Comparison of ENCODE assay signal across 8 cellular contexts in genomic region chr16:85055503-85056210, GRCh38. TPM values are rescaled to one million over a fixed set of nuclear protein-coding genes. Genes with fewer than 3 reads are reported as not detected.
DNase-seq lines count a peak whose midpoint lies in the region; ATAC-seq, FAIRE-seq and TF ChIP-seq lines count a peak whose summit lies in the region.

No MANE protein-coding gene starts in this region.

- DNase-seq in EH (ENCODE audit: low read depth) = peak; percentile 72
- peak; percentile 27 for DNase-seq in HCEC 1CT
- peak; percentile 98 for DNase-seq in NOMO-1 treated with DMSO at 0.1 percent for 48 hours (lab: John Stamatoyannopoulos, UW; ENCODE audit: unreplicated experiment)
- DNase-seq in activated T-cell treated with anti-CD3 and anti-CD28 coated beads, Interleukin-2, amount 50 U/mL, for 1 hour = peak; percentile 61
- DNase-seq in fibroblast of villous mesenchyme (ENCODE audit: low read depth) = peak; percentile 87
- DNase-seq in pancreas = peak in 1 of 6 donors; percentile 50
- DNase-seq in SW 1271 (lab: John Stamatoyannopoulos, UW) = no peak

- H3K27me3 ChIP-seq in pancreas (no peaks in the 10 kb centered on the region), thymus (ENCODE audit: control insufficient read depth, insufficient read depth) (no peaks in the 10 kb centered on the region)

- H3K9me3 ChIP-seq in pancreas = no peaks in the 10 kb centered on the region
- H3K9me3 ChIP-seq in thymus (ENCODE audit: control insufficient read depth) = no peaks in the 10 kb centered on the region

- intact Hi-C loops in pancreas (cut with DNase I) = no loop called here

- H3K4me1 ChIP-seq in pancreas (peaks cover 0 to 4% (median 0%) of the 10 kb centered on the region in 3 donors), thymus (ENCODE audit: control insufficient read depth, insufficient read depth, low read length) (peaks cover 7% of the 10 kb centered on the region)

- 68 to 70% methylated on average over 14 of the region's 14 CpGs for whole genome bisulfite sequencing in pancreas, 2 donors
- WGBS in thymus = 19% methylated on average over 14 of the region's 14 CpGs

- H3K36me3 ChIP-seq in pancreas (no peaks in the 10 kb centered on the region), thymus (ENCODE audit: control insufficient read depth, insufficient read depth) (no peaks in the 10 kb centered on the region)

- peak; percentile 34 to 86 (median 78) for ATAC-seq in pancreas

- peak overlapping the region in 3 of 4 donors; percentile 23 to 69 (median 66) for H3K27ac ChIP-seq in pancreas
- peak overlapping the region; percentile 93 for H3K27ac ChIP-seq in thymus (ENCODE audit: low read depth)

- no peak for TF ChIP-seq CTCF in fibroblast of villous mesenchyme (IDR thresholded peaks at IDR 0.05; ENCODE audit: insufficient read depth, low read depth, low read length)
- TF ChIP-seq CTCF in pancreas (IDR thresholded peaks at IDR 0.05) = no peak

- peak overlapping the region; percentile 33 for H3K4me3 ChIP-seq in fibroblast of villous mesenchyme (ENCODE audit: low read depth, low read length)
- no peak overlapping the region for H3K4me3 ChIP-seq in pancreas
- peak overlapping the region; percentile 15 for H3K4me3 ChIP-seq in thymus (ENCODE audit: low read length)

- no peak for FAIRE-seq in pancreas (lab: Jason Lieb, UNC)

RNA-seq across cellular contexts. Expression of gene KIAA0513, which starts 28.1 kb away (rescaled TPM):
- total RNA-seq in fibroblast of villous mesenchyme = 17.7 and 26.3 TPM in 2 replicates
- total RNA-seq in pancreas = 10 to 100 TPM; 11.3 to 22.1 (median 17.0) TPM
- polyA plus RNA-seq in pancreas = 1 to 10 TPM; 3.5 to 7.7 TPM
- polyA plus RNA-seq in thymus = 5.2 TPM

RNA-seq across cellular contexts. Expression of gene ZDHHC7, which starts 44.3 kb away (rescaled TPM):
- total RNA-seq in fibroblast of villous mesenchyme = 109 and 164 TPM in 2 replicates
- 10 to 100 TPM; 10.7 to 28.8 (median 15.6) TPM for total RNA-seq in pancreas
- 10 to 100 TPM; 17.8 to 22.7 TPM for polyA plus RNA-seq in pancreas
- 24.6 TPM for polyA plus RNA-seq in thymus

RNA-seq across cellular contexts. Expression of gene CIBAR2, which starts 56.6 kb away (rescaled TPM):
- total RNA-seq in fibroblast of villous mesenchyme (not detected in 2 replicates), pancreas (not detected)
- polyA plus RNA-seq in pancreas (under 1 TPM in 1 of 2 donors, not detected in 1; 0.05 TPM), thymus (0.46 TPM)

Comparison
In these comparisons a context has a peak if more than half of its experiments do, and no peak if none do; other contexts are left out.
1. DNase-seq: peak in EH (single experiment), HCEC 1CT (single experiment), NOMO-1 treated with DMSO at 0.1 percent for 48 hours (single experiment), activated T-cell treated with anti-CD3 and anti-CD28 coated beads, Interleukin-2, amount 50 U/mL, for 1 hour (single experiment) and fibroblast of villous mesenchyme (single experiment); none in SW 1271 (0 of 2).
2. H3K4me3 ChIP-seq: peak in fibroblast of villous mesenchyme (single experiment) and thymus (single experiment); none in pancreas (0 of 4).